28 cellular contexts compared by ENCODE assay signal in genomic region chr17:79748296-79749099, GRCh38. TPM values are rescaled to one million over a fixed set of nuclear protein-coding genes. Genes with fewer than 3 reads are reported as not detected.
A peak's percentile ranks its signal among the peaks of the same experiment; 100 is the strongest.
DNase-seq lines count a peak whose midpoint lies in the region; ATAC-seq, FAIRE-seq and TF ChIP-seq lines count a peak whose summit lies in the region.
"Had no signal": no experiment of that assay in that cellular context is flagged by ENCODE, and none has a peak within 500 bp of the region (broad histone marks: within the 10 kb centered on the region; RNA-seq: fewer than 3 reads in every experiment).

No MANE protein-coding gene starts in this region.

- peaks cover 74% of the 10 kb centered on the region for H3K4me1 ChIP-seq in HepG2 (ENCODE audit: insufficient read depth, low read length)
- H3K4me1 ChIP-seq in right lobe of liver = peaks cover 0 to 14% (median 0%) of the 10 kb centered on the region in 4 donors
- H3K4me1 ChIP-seq in ectodermal cell (ENCODE audit: control insufficient read depth, insufficient read depth, low read length) = peaks cover 19% of the 10 kb centered on the region
- H3K4me1 ChIP-seq in kidney (ENCODE audit: control insufficient read depth in 1 of 2, insufficient read depth in 1 of 2, low read depth in 1 of 2, low read length in 2 of 2) = peaks cover 0 to 4% of the 10 kb centered on the region in 2 donors
- H3K4me1 ChIP-seq in upper lobe of right lung = no peaks in the 10 kb centered on the region
- H3K4me1 ChIP-seq: left lung, prostate gland had no signal

- ATAC-seq in HepG2 = no peak
- ATAC-seq in right lobe of liver = no peak
- peak; percentile 6 for ATAC-seq in upper lobe of right lung
- no peak for ATAC-seq in GM18520 (IDR thresholded peaks at IDR 0.05; ENCODE audit: unreplicated experiment)
- ATAC-seq: activated naive CD4-positive, alpha-beta T cell treated with anti-CD3 and anti-CD28 coated beads, Interleukin-2, amount 50 U/mL, for 72 hours; left lung had no signal

- no peaks in the 10 kb centered on the region for H4K20me1 ChIP-seq in HepG2 (ENCODE audit: insufficient read depth, low read length)

- H3K27ac ChIP-seq in HepG2 (ENCODE audit: extremely low read length, insufficient read depth, low read length) (no peak overlapping the region), right lobe of liver (no peak overlapping the region), ectodermal cell (ENCODE audit: insufficient read depth, low read depth, low read length, poor library complexity, severe bottlenecking) (no peak overlapping the region), kidney (ENCODE audit: low read depth in 2 of 2, low read length in 2 of 2) (no peak overlapping the region), upper lobe of right lung (no peak overlapping the region)
- H3K27ac ChIP-seq: C4-2B, left lung, prostate gland, suprapubic skin, uterus had no signal

- H3K27me3 ChIP-seq in HepG2 (ENCODE audit: control insufficient read depth in 1 of 2, insufficient read depth in 2 of 2, low read length in 2 of 2) (peaks cover 9 to 40% of the 10 kb centered on the region in 2 experiments; a peak in 3 of 5 replicates), right lobe of liver (peaks cover 0 to 43% of the 10 kb centered on the region in 2 donors), ectodermal cell (ENCODE audit: control insufficient read depth, insufficient read depth, low read length, poor library complexity, severe bottlenecking) (peaks cover 45% of the 10 kb centered on the region), upper lobe of right lung (peaks cover 70% of the 10 kb centered on the region)

- POLR2A ChIA-PET in HepG2 (lab: Yijun Ruan, JAX) = no interaction called here

- TF ChIP-seq POLR2A in HepG2 (IDR thresholded peaks at IDR 0.05; ENCODE audit: insufficient read depth in 1 of 2, low read depth in 2 of 2, low read length in 2 of 2) (no peak), right lobe of liver (IDR thresholded peaks at IDR 0.05) (no peak)

- DNase-seq in HepG2 (ENCODE audit: low spot score) (no peak), right lobe of liver (no peak), kidney (peak; percentile 52), upper lobe of right lung (no peak), NCI-H187 (lab: John Stamatoyannopoulos, UW) (no peak), NCI-H2227 (lab: John Stamatoyannopoulos, UW; ENCODE audit: unreplicated experiment) (no peak)
- DNase-seq: activated CD4-positive, alpha-beta T cell treated with anti-CD3 and anti-CD28 coated beads, Interleukin-2, amount 10 ng/mL, durations not matched to agents 7 days and 5 days; cerebellar nuclear complex; Kasumi-1; midbrain; stimulated activated CD4-positive, alpha-beta T cell treated with anti-CD3 and anti-CD28 coated beads, Interleukin-1b, Interleukin-23, amount 100 ng/mL, for 48 hours; uterus had no signal

- no peak for TF ChIP-seq CTCF in HepG2 (CRISPR knock-in tag; IDR thresholded peaks at IDR 0.05)
- TF ChIP-seq CTCF in right lobe of liver (IDR thresholded peaks at IDR 0.05) = no peak
- TF ChIP-seq CTCF in kidney (IDR thresholded peaks at IDR 0.05; ENCODE audit: borderline replicate concordance, extremely low read depth, insufficient read depth) = no peak
- TF ChIP-seq CTCF in upper lobe of right lung (IDR thresholded peaks at IDR 0.05) = no peak

- no TSS peak for BruUV-seq in HepG2 (replicated peaks; lab: Mats Ljungman, UMichigan)

- 17% methylated on average over 12 of the region's 55 CpGs for WGBS in HepG2 (ENCODE audit: low lambda C conversion rate)
- WGBS in right lobe of liver (ENCODE audit: insufficient coverage, low coverage, low lambda C conversion rate, missing lambda C conversion rate) = 10% methylated on average over 10 of the region's 55 CpGs
- WGBS in ectodermal cell, 2 experiments = 3 to 4% methylated on average over 55 of the region's 55 CpGs

- H3K9ac ChIP-seq in HepG2 (ENCODE audit: insufficient read depth, low read depth, low read length) (peak overlapping the region; percentile 26; the same call in 1 of the 2 replicates), kidney (ENCODE audit: low read length in 2 of 2) (no peak overlapping the region)

- CTCF ChIA-PET in HepG2 (lab: Yijun Ruan, JAX; ENCODE audit: low intra/inter-chr PET ratio, low total read pairs) = interaction anchor here (1.5 kb wide), 1 partner anchor 87 kb away, joined by 3 read pairs; no protein-coding TSS in a partner anchor

- no peak for TF ChIP-seq RAD21 in HepG2 (CRISPR knock-in tag; IDR thresholded peaks at IDR 0.05)

- H3K4me3 ChIP-seq in HepG2 (replicated peaks in 1 of 3; ENCODE audit: insufficient read depth in 1 of 3, low read depth in 2 of 3, low read length in 3 of 3) (peak overlapping the region in 2 of 3 experiments; percentile 15 to 60; a peak in 1 of 6 replicates), right lobe of liver (no peak overlapping the region), ectodermal cell (ENCODE audit: insufficient read depth, low read depth, low read length) (peak overlapping the region; percentile 19), kidney (ENCODE audit: low read length in 2 of 2) (no peak overlapping the region), upper lobe of right lung (no peak overlapping the region)
- H3K4me3 ChIP-seq: left lung, prostate gland, suprapubic skin, uterus had no signal

- H2AFZ ChIP-seq in HepG2 (ENCODE audit: low read length) = no peak overlapping the region

- peak overlapping the region; percentile 53 for H3K4me2 ChIP-seq in HepG2 (ENCODE audit: low read depth, low read length)

- no peaks in the 10 kb centered on the region for H3K36me3 ChIP-seq in HepG2 (replicated peaks in 1 of 2; ENCODE audit: control insufficient read depth in 1 of 2, insufficient read depth in 2 of 2, low read length in 2 of 2)
- H3K36me3 ChIP-seq in right lobe of liver = no peaks in the 10 kb centered on the region
- no peaks in the 10 kb centered on the region for H3K36me3 ChIP-seq in ectodermal cell (ENCODE audit: control insufficient read depth, insufficient read depth, low read length)
- no peaks in the 10 kb centered on the region for H3K36me3 ChIP-seq in kidney (ENCODE audit: control insufficient read depth in 1 of 2, insufficient read depth in 2 of 2, low read length in 2 of 2)
- no peaks in the 10 kb centered on the region for H3K36me3 ChIP-seq in upper lobe of right lung
- H3K36me3 ChIP-seq: left lung, prostate gland, suprapubic skin, uterus had no signal

- H3K9me3 ChIP-seq in HepG2 (ENCODE audit: low read length) (no peaks in the 10 kb centered on the region), right lobe of liver (no peaks in the 10 kb centered on the region), ectodermal cell (ENCODE audit: control insufficient read depth, low read length) (no peaks in the 10 kb centered on the region), kidney (ENCODE audit: control insufficient read depth in 1 of 2, low read length in 2 of 2) (no peaks in the 10 kb centered on the region), upper lobe of right lung (no peaks in the 10 kb centered on the region)
- H3K9me3 ChIP-seq: left lung, prostate gland, suprapubic skin, uterus had no signal

- no peaks in the 10 kb centered on the region for H3K79me2 ChIP-seq in HepG2 (ENCODE audit: insufficient read depth, low read length)

- FAIRE-seq in HepG2 (lab: Jason Lieb, UNC) (no peak), kidney (lab: Jason Lieb, UNC) (no peak)
- FAIRE-seq: astrocyte, D721Med, frontal cortex, H54 had no signal

- TF ChIP-seq EP300 in HepG2 (IDR thresholded peaks at IDR 0.05; ENCODE audit: low read depth in 2 of 2, low read length in 2 of 2) = no peak
- no peak for TF ChIP-seq EP300 in HepG2 (CRISPR knock-in tag; IDR thresholded peaks at IDR 0.05; ENCODE audit: borderline replicate concordance)

- in situ Hi-C loops in HepG2 (cut with HindIII; ENCODE audit: extremely low pct_ligation_motif_present, low pct_unique_long_range_greater_than_20kb) = no loop called here

- intact Hi-C loops in HepG2 (cut with micrococcal nuclease; ENCODE audit: unreplicated experiment) = loop anchor here (10.0 kb wide), 1 partner anchor 86 kb away; the partner anchor contains the start of gene CBX4
- intact Hi-C loops in right lobe of liver (cut with DNase I) = no loop called here
- intact Hi-C loops in kidney (cut with DNase I) = no loop called here
- intact Hi-C loops in upper lobe of right lung (cut with DNase I) = no loop called here

RNA-seq across cellular contexts. Expression of gene ENPP7, which starts 17.8 kb away (rescaled TPM):
- 0.76 and 2.2 TPM in 2 replicates for total RNA-seq in HepG2 (2016; rRNA removed; fragmentation: Illumina TruSeq; extraction: Trizol)
- total RNA-seq in HepG2 (2016; cell fraction: cytosol; rRNA removed; fragmentation: Illumina TruSeq; extraction: Trizol; ENCODE audit: low read depth) = 0.30 TPM in 1 of 2 replicates, not detected in the other
- 0.54 and 2.3 TPM in 2 replicates for total RNA-seq in HepG2 (2016; cell fraction: insoluble cytoplasmic fraction; rRNA removed; fragmentation: Illumina TruSeq; extraction: Trizol)
- total RNA-seq in HepG2 (2016; cell fraction: membrane; rRNA removed; fragmentation: Illumina TruSeq; extraction: Trizol) = 0.28 and 0.41 TPM in 2 replicates
- total RNA-seq in HepG2 (2016; cell fraction: nucleus; rRNA removed; fragmentation: Illumina TruSeq; extraction: Trizol) = 3.2 and 3.4 TPM in 2 replicates
- 1.1 and 2.2 TPM in 2 replicates for polyA plus RNA-seq in HepG2 (2011; rRNA removed)
- 1.2 and 1.3 TPM in 2 replicates for polyA plus RNA-seq in HepG2 (2011; cell fraction: cytosol; rRNA removed)
- polyA plus RNA-seq in HepG2 (2011; cell fraction: nucleus; rRNA removed) = 5.5 and 5.6 TPM in 2 replicates
- polyA plus RNA-seq in HepG2 (2012) = 1.7 and 2.5 TPM in 2 replicates
- polyA plus RNA-seq in HepG2 (2016; cell fraction: cytosol; fragmentation: Illumina TruSeq; extraction: Trizol; ENCODE audit: low read depth) = 0.20 and 0.24 TPM in 2 replicates
- polyA plus RNA-seq in HepG2 (2016; cell fraction: insoluble cytoplasmic fraction; fragmentation: Illumina TruSeq; extraction: Trizol; ENCODE audit: low read depth) = 0.19 and 0.36 TPM in 2 replicates
- 0.15 and 0.29 TPM in 2 replicates for polyA plus RNA-seq in HepG2 (2016; cell fraction: membrane; fragmentation: Illumina TruSeq; extraction: Trizol; ENCODE audit: low read depth)
- polyA plus RNA-seq in HepG2 (2016; cell fraction: nucleus; fragmentation: Illumina TruSeq; extraction: Trizol; ENCODE audit: insufficient read depth, low read depth) = 1.4 and 2.3 TPM in 2 replicates
- polyA minus RNA-seq in HepG2 (2011; rRNA and poly(A)+ RNA removed; ENCODE audit: low replicate concordance) = 6.6 TPM in 1 of 2 replicates, not detected in the other
- polyA minus RNA-seq in HepG2 (2011; cell fraction: cytosol; rRNA and poly(A)+ RNA removed) = 0.79 and 1.1 TPM in 2 replicates
- polyA minus RNA-seq in HepG2 (2011; cell fraction: nucleus; rRNA and poly(A)+ RNA removed) = 10.6 and 12.7 TPM in 2 replicates
- 10 to 100 TPM in 4 of 6 experiments, 1 to 10 TPM in 2; 3.4 to 43.2 (median 17.8) TPM for total RNA-seq in right lobe of liver
- polyA plus RNA-seq in ectodermal cell (2013, experiment 1 of 4) = not detected
- polyA plus RNA-seq in ectodermal cell (2013, experiment 2 of 4) = not detected
- not detected for polyA plus RNA-seq in ectodermal cell (2013, experiment 3 of 4)
- polyA plus RNA-seq in ectodermal cell (2013, experiment 4 of 4) = not detected
- 0.94 TPM for total RNA-seq in kidney
- polyA plus RNA-seq in kidney (ENCODE audit: insufficient read depth, low read depth, low replicate concordance) = 3.7 TPM
- not detected for total RNA-seq in upper lobe of right lung
- total RNA-seq: activated CD4-positive, alpha-beta T cell treated with anti-CD3 and anti-CD28 coated beads, Interleukin-2, amount 10 ng/mL, durations not matched to agents 7 days and 5 days; astrocyte; esophagus mucosa; frontal cortex; NCI-H460; prostate gland; RPMI7951; suprapubic skin; T-helper 2 cell treated with Interferon-gamma antibody and Interleukin-4, amounts not matched to agents 100 ng/mL and 5 ng/mL, for 36 hours; uterus had no signal
- polyA plus RNA-seq: AG04450 had no signal

RNA-seq across cellular contexts. Expression of gene CBX2, which starts 29.4 kb away (rescaled TPM):
- total RNA-seq in HepG2 (2016; rRNA removed; fragmentation: Illumina TruSeq; extraction: Trizol) (13.0 and 14.5 TPM in 2 replicates), right lobe of liver (1 to 10 TPM in 3 of 6 experiments, under 1 TPM in 3; 0.33 to 3.5 (median 1.1) TPM), kidney (3.5 TPM), upper lobe of right lung (3.4 TPM)
- total RNA-seq in HepG2 (2016; cell fraction: cytosol; rRNA removed; fragmentation: Illumina TruSeq; extraction: Trizol; ENCODE audit: low read depth) = 6.8 and 7.5 TPM in 2 replicates
- total RNA-seq in HepG2 (2016; cell fraction: insoluble cytoplasmic fraction; rRNA removed; fragmentation: Illumina TruSeq; extraction: Trizol) = 11.8 and 15.7 TPM in 2 replicates
- total RNA-seq in HepG2 (2016; cell fraction: membrane; rRNA removed; fragmentation: Illumina TruSeq; extraction: Trizol) = 9.1 and 10.9 TPM in 2 replicates
- 11.8 and 14.3 TPM in 2 replicates for total RNA-seq in HepG2 (2016; cell fraction: nucleus; rRNA removed; fragmentation: Illumina TruSeq; extraction: Trizol)
- polyA plus RNA-seq in HepG2 (2011; rRNA removed) (31.1 and 40.2 TPM in 2 replicates), kidney (ENCODE audit: insufficient read depth, low read depth, low replicate concordance) (2.2 TPM)
- 25.9 and 34.2 TPM in 2 replicates for polyA plus RNA-seq in HepG2 (2011; cell fraction: cytosol; rRNA removed)
- 90.7 and 95.7 TPM in 2 replicates for polyA plus RNA-seq in HepG2 (2011; cell fraction: nucleus; rRNA removed)
- polyA plus RNA-seq in HepG2 (2012) = 41.2 and 46.2 TPM in 2 replicates
- polyA plus RNA-seq in HepG2 (2016; cell fraction: cytosol; fragmentation: Illumina TruSeq; extraction: Trizol; ENCODE audit: low read depth) = 4.2 and 5.6 TPM in 2 replicates
- polyA plus RNA-seq in HepG2 (2016; cell fraction: insoluble cytoplasmic fraction; fragmentation: Illumina TruSeq; extraction: Trizol; ENCODE audit: low read depth) = 9.1 and 12.0 TPM in 2 replicates
- 3.9 and 6.0 TPM in 2 replicates for polyA plus RNA-seq in HepG2 (2016; cell fraction: membrane; fragmentation: Illumina TruSeq; extraction: Trizol; ENCODE audit: low read depth)
- polyA plus RNA-seq in HepG2 (2016; cell fraction: nucleus; fragmentation: Illumina TruSeq; extraction: Trizol; ENCODE audit: insufficient read depth, low read depth) = 18.6 and 21.1 TPM in 2 replicates
- polyA minus RNA-seq in HepG2 (2011; rRNA and poly(A)+ RNA removed; ENCODE audit: low replicate concordance) = 42.9 and 69.2 TPM in 2 replicates
- 31.2 and 31.6 TPM in 2 replicates for polyA minus RNA-seq in HepG2 (2011; cell fraction: cytosol; rRNA and poly(A)+ RNA removed)
- 17.8 and 22.4 TPM in 2 replicates for polyA minus RNA-seq in HepG2 (2011; cell fraction: nucleus; rRNA and poly(A)+ RNA removed)
- polyA plus RNA-seq in ectodermal cell (2013, experiment 1 of 4) = 131 TPM
- polyA plus RNA-seq in ectodermal cell (2013, experiment 2 of 4) = 138 TPM
- polyA plus RNA-seq in ectodermal cell (2013, experiment 3 of 4) = 105 TPM
- polyA plus RNA-seq in ectodermal cell (2013, experiment 4 of 4) = 110 TPM

RNA-seq across cellular contexts. Expression of gene CBX8, which starts 48.4 kb away (rescaled TPM):
- total RNA-seq in HepG2 (2016; rRNA removed; fragmentation: Illumina TruSeq; extraction: Trizol) (12.0 and 12.6 TPM in 2 replicates), right lobe of liver (1 to 10 TPM; 1.2 to 4.7 (median 2.0) TPM), kidney (6.2 TPM), upper lobe of right lung (4.9 TPM)
- total RNA-seq in HepG2 (2016; cell fraction: cytosol; rRNA removed; fragmentation: Illumina TruSeq; extraction: Trizol; ENCODE audit: low read depth) = 1.3 and 2.4 TPM in 2 replicates
- total RNA-seq in HepG2 (2016; cell fraction: insoluble cytoplasmic fraction; rRNA removed; fragmentation: Illumina TruSeq; extraction: Trizol) = 12.8 and 13.5 TPM in 2 replicates
- total RNA-seq in HepG2 (2016; cell fraction: membrane; rRNA removed; fragmentation: Illumina TruSeq; extraction: Trizol) = 4.8 and 5.6 TPM in 2 replicates
- total RNA-seq in HepG2 (2016; cell fraction: nucleus; rRNA removed; fragmentation: Illumina TruSeq; extraction: Trizol) = 5.7 and 8.6 TPM in 2 replicates
- polyA plus RNA-seq in HepG2 (2011; rRNA removed) (0.34 and 0.76 TPM in 2 replicates), kidney (ENCODE audit: insufficient read depth, low read depth, low replicate concordance) (3.5 TPM)
- 0.72 and 0.99 TPM in 2 replicates for polyA plus RNA-seq in HepG2 (2011; cell fraction: cytosol; rRNA removed)
- 3.4 and 5.0 TPM in 2 replicates for polyA plus RNA-seq in HepG2 (2011; cell fraction: nucleus; rRNA removed)
- polyA plus RNA-seq in HepG2 (2012) = 7.4 and 7.7 TPM in 2 replicates
- polyA plus RNA-seq in HepG2 (2016; cell fraction: cytosol; fragmentation: Illumina TruSeq; extraction: Trizol; ENCODE audit: low read depth) = 0.54 and 0.80 TPM in 2 replicates
- polyA plus RNA-seq in HepG2 (2016; cell fraction: insoluble cytoplasmic fraction; fragmentation: Illumina TruSeq; extraction: Trizol; ENCODE audit: low read depth) = 10.9 and 11.0 TPM in 2 replicates
- 1.4 TPM in 2 replicates for polyA plus RNA-seq in HepG2 (2016; cell fraction: membrane; fragmentation: Illumina TruSeq; extraction: Trizol; ENCODE audit: low read depth)
- 15.7 and 18.7 TPM in 2 replicates for polyA plus RNA-seq in HepG2 (2016; cell fraction: nucleus; fragmentation: Illumina TruSeq; extraction: Trizol; ENCODE audit: insufficient read depth, low read depth)
- 1.2 and 1.6 TPM in 2 replicates for polyA minus RNA-seq in HepG2 (2011; rRNA and poly(A)+ RNA removed; ENCODE audit: low replicate concordance)
- polyA minus RNA-seq in HepG2 (2011; cell fraction: cytosol; rRNA and poly(A)+ RNA removed) = 1.8 and 1.9 TPM in 2 replicates
- 0.77 and 0.87 TPM in 2 replicates for polyA minus RNA-seq in HepG2 (2011; cell fraction: nucleus; rRNA and poly(A)+ RNA removed)
- 10.4 TPM for polyA plus RNA-seq in ectodermal cell (2013, experiment 1 of 4)
- 8.2 TPM for polyA plus RNA-seq in ectodermal cell (2013, experiment 2 of 4)
- polyA plus RNA-seq in ectodermal cell (2013, experiment 3 of 4) = 6.6 TPM
- 7.7 TPM for polyA plus RNA-seq in ectodermal cell (2013, experiment 4 of 4)

Comparison
In these comparisons a context has a peak if more than half of its experiments do, and no peak if none do; other contexts are left out.
1. H3K4me3 ChIP-seq: peak in HepG2 (2 of 3) and ectodermal cell (single experiment); none in right lobe of liver (0 of 3), kidney (0 of 2) and upper lobe of right lung (single experiment).